In the genomic region with DNA sequence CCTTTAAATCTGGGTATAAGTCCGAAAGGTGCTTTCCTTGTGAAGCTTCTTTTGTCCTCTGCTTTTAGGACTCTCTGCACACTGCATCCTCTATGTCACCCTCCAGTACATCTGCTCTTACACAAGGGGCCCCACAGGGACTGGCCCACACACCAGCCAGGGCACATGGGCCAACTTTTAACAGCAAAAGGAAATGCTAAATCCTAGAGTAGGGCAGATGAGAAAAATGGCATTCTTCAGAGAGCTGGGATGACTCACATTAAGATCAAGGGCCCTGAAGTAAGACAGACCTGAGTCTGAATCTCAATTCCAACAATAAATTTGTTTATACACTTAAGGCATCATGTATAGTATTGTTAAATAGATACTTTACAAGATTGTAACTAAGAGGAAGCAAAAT, we compare ENCODE assay signal across 20 cellular contexts. TPM values are rescaled to one million over a fixed set of nuclear protein-coding genes. Genes with fewer than 3 reads are reported as not detected.
DNase-seq lines count a peak whose midpoint lies in the region; ATAC-seq and TF ChIP-seq lines count a peak whose summit lies in the region.
"Had no signal": no experiment of that assay in that cellular context is flagged by ENCODE, and none has a peak within 500 bp of the region (broad histone marks: within the 10 kb centered on the region; RNA-seq: fewer than 3 reads in every experiment).

No MANE protein-coding gene starts in this region.

- H3F3A ChIP-seq in SK-N-SH (replicated peaks; ENCODE audit: insufficient read depth): peaks cover 32% of the 10 kb centered on the region

- no peak for DNase-seq in activated naive CD4-positive, alpha-beta T cell treated with anti-CD3 and anti-CD28 coated beads, Interleukin-2, amount 10 ng/mL, durations not matched to agents 7 days and 5 days
- no peak for DNase-seq in activated naive CD4-positive, alpha-beta T cell treated with anti-CD3 and anti-CD28 coated beads, Interleukin-2, amount 50 U/mL, for 16 hours
- no peak for DNase-seq in SK-N-SH
- DNase-seq in fibroblast of gingiva (ENCODE audit: low read depth): peak; percentile 81
- DNase-seq in stimulated activated naive B cell treated with anti-CD40 and anti-IgM and Interleukin-4, amounts not matched to agents 10 μg/mL and 1 μg/mL and 100 μg/mL, for 72 hours: no peak
- no peak for DNase-seq in stimulated activated CD4-positive, alpha-beta T cell treated with anti-CD3 and anti-CD28 coated beads, Interleukin-4, amount 100 ng/mL, for 1 hour
- DNase-seq in stimulated activated CD4-positive, alpha-beta T cell treated with anti-CD3 and anti-CD28 coated beads, Interleukin-4, amount 100 ng/mL, for 24 hours: no peak
- DNase-seq: activated CD4-positive, alpha-beta T cell treated with anti-CD3 and anti-CD28 coated beads for 1 hour; activated gamma-delta T cell; CD4-positive, alpha-beta T cell; HFFc6; hypothalamus; NCI-H2081 treated with DMSO at 0.1 percent for 48 hours; NCI-H510A treated with DMSO at 0.1 percent for 48 hours; T-helper 9 cell; uterus had no signal

- H3K79me2 ChIP-seq in SK-N-SH (ENCODE audit: insufficient read depth): no peaks in the 10 kb centered on the region

- H3K36me3 Mint-ChIP-seq in activated naive CD4-positive, alpha-beta T cell treated with anti-CD3 and anti-CD28 coated beads, Interleukin-2, amount 10 ng/mL, durations not matched to agents 7 days and 5 days: peaks cover 50% of the 10 kb centered on the region
- H3K36me3 Mint-ChIP-seq in stimulated activated naive B cell treated with anti-CD40 and anti-IgM and Interleukin-4, amounts not matched to agents 10 μg/mL and 1 μg/mL and 100 μg/mL, for 72 hours: no peaks in the 10 kb centered on the region

- peaks cover 29% of the 10 kb centered on the region for H3K27me3 Mint-ChIP-seq in activated naive CD4-positive, alpha-beta T cell treated with anti-CD3 and anti-CD28 coated beads, Interleukin-2, amount 10 ng/mL, durations not matched to agents 7 days and 5 days
- H3K27me3 Mint-ChIP-seq in stimulated activated naive B cell treated with anti-CD40 and anti-IgM and Interleukin-4, amounts not matched to agents 10 μg/mL and 1 μg/mL and 100 μg/mL, for 72 hours: peaks cover 0 to 5% of the 10 kb centered on the region in 2 donors

- H3K4me3 Mint-ChIP-seq in activated naive CD4-positive, alpha-beta T cell treated with anti-CD3 and anti-CD28 coated beads, Interleukin-2, amount 10 ng/mL, durations not matched to agents 7 days and 5 days: no peak overlapping the region
- no peak overlapping the region for H3K4me3 Mint-ChIP-seq in stimulated activated naive B cell treated with anti-CD40 and anti-IgM and Interleukin-4, amounts not matched to agents 10 μg/mL and 1 μg/mL and 100 μg/mL, for 72 hours
- H3K4me3 Mint-ChIP-seq: CD4-positive, alpha-beta T cell; HFFc6 had no signal

- H3K9ac ChIP-seq in SK-N-SH: no peak overlapping the region

- no peaks in the 10 kb centered on the region for H4K20me1 ChIP-seq in SK-N-SH (ENCODE audit: insufficient read depth)

- H3K27ac ChIP-seq in SK-N-SH (ENCODE audit: low read depth in 2 of 2, low read length in 1 of 2): no peak overlapping the region
- H3K27ac ChIP-seq: ascending aorta, SJSA1, uterus had no signal

- H3K9me2 ChIP-seq in SK-N-SH: no peaks in the 10 kb centered on the region

- no peak for TF ChIP-seq RAD21 in SK-N-SH (IDR thresholded peaks at IDR 0.05; ENCODE audit: low read length)

- POLR2A ChIA-PET in SK-N-SH (lab: Yijun Ruan, JAX): no interaction called here

- no peaks in the 10 kb centered on the region for H3K27me3 ChIP-seq in SK-N-SH (ENCODE audit: insufficient read depth)
- H3K27me3 ChIP-seq: ascending aorta, SJSA1, uterus had no signal

- no peaks in the 10 kb centered on the region for H3K36me3 ChIP-seq in SK-N-SH (replicated peaks in 1 of 2; ENCODE audit: control insufficient read depth in 1 of 2, insufficient read depth in 2 of 2, low read length in 1 of 2)
- H3K36me3 ChIP-seq: ascending aorta, uterus had no signal

- WGBS in SK-N-SH (ENCODE audit: low lambda C conversion rate): 82% methylated on average over 1 of the region's 1 CpG

- TF ChIP-seq POLR2A in GM18505 (IDR thresholded peaks at IDR 0.05; ENCODE audit: borderline replicate concordance, extremely low read depth, insufficient read depth, insufficient read length): no peak

- peak overlapping the region; percentile 43 for H3K27ac Mint-ChIP-seq in activated naive CD4-positive, alpha-beta T cell treated with anti-CD3 and anti-CD28 coated beads, Interleukin-2, amount 10 ng/mL, durations not matched to agents 7 days and 5 days
- H3K27ac Mint-ChIP-seq in stimulated activated naive B cell treated with anti-CD40 and anti-IgM and Interleukin-4, amounts not matched to agents 10 μg/mL and 1 μg/mL and 100 μg/mL, for 72 hours: no peak overlapping the region
- H3K27ac Mint-ChIP-seq: CD4-positive, alpha-beta T cell; HFFc6 had no signal

- H3K4me2 ChIP-seq in SK-N-SH: no peak overlapping the region

- no peak overlapping the region for H3K4me3 ChIP-seq in SK-N-SH (ENCODE audit: low read depth in 2 of 2, low read length in 1 of 2)
- H3K4me3 ChIP-seq: ascending aorta, SJSA1, uterus had no signal

- H3K4me1 Mint-ChIP-seq in activated naive CD4-positive, alpha-beta T cell treated with anti-CD3 and anti-CD28 coated beads, Interleukin-2, amount 10 ng/mL, durations not matched to agents 7 days and 5 days: peaks cover 82% of the 10 kb centered on the region
- H3K4me1 Mint-ChIP-seq in stimulated activated naive B cell treated with anti-CD40 and anti-IgM and Interleukin-4, amounts not matched to agents 10 μg/mL and 1 μg/mL and 100 μg/mL, for 72 hours: peaks cover 16 to 34% of the 10 kb centered on the region in 2 donors

- ATAC-seq in stimulated activated naive B cell treated with anti-CD40 and anti-IgM and Interleukin-4, amounts not matched to agents 10 μg/mL and 1 μg/mL and 100 μg/mL, for 72 hours (replicated peaks): peak; percentile 48 to 59
- ATAC-seq in GM18505 (IDR thresholded peaks at IDR 0.05; ENCODE audit: unreplicated experiment): no peak
- ATAC-seq: HepG2 had no signal

- CTCF ChIA-PET in activated naive CD4-positive, alpha-beta T cell treated with anti-CD3 and anti-CD28 coated beads, Interleukin-2, amount 10 ng/mL, durations not matched to agents 7 days and 5 days (lab: Charles Lee): interaction anchor here (0.7 to 1.0 kb wide), 2 partner anchors 38 to 195 kb away, joined by 3 read pairs; no protein-coding TSS in a partner anchor
- CTCF ChIA-PET in SK-N-SH (lab: Yijun Ruan, JAX): interaction anchor here (0.8 to 6.2 kb wide), 4 partner anchors 11 to 237 kb away, joined by 3 to 23 read pairs (median 10); a partner anchor contains a TSS

- no peaks in the 10 kb centered on the region for H3K9me3 ChIP-seq in SK-N-SH
- H3K9me3 ChIP-seq: ascending aorta, SJSA1, uterus had no signal

- no peak for TF ChIP-seq CTCF in SK-N-SH (IDR thresholded peaks at IDR 0.05)

- no peaks in the 10 kb centered on the region for H3K9me3 Mint-ChIP-seq in activated naive CD4-positive, alpha-beta T cell treated with anti-CD3 and anti-CD28 coated beads, Interleukin-2, amount 10 ng/mL, durations not matched to agents 7 days and 5 days
- H3K9me3 Mint-ChIP-seq in stimulated activated naive B cell treated with anti-CD40 and anti-IgM and Interleukin-4, amounts not matched to agents 10 μg/mL and 1 μg/mL and 100 μg/mL, for 72 hours: no peaks in the 10 kb centered on the region
- H3K9me3 Mint-ChIP-seq: CD4-positive, alpha-beta T cell; HFFc6 had no signal

- H3K4me1 ChIP-seq in SK-N-SH (ENCODE audit: control insufficient read depth in 1 of 2, insufficient read depth in 2 of 2, low read depth in 1 of 2, low read length in 1 of 2): 0 out of 4 replicates have a peak, but pooled peaks cover 0 to 6% of the 10 kb centered on the region in 2 experiments
- H3K4me1 ChIP-seq: ascending aorta, uterus had no signal

- H2AFZ ChIP-seq in SK-N-SH (ENCODE audit: low read depth): no peak overlapping the region

- peak in 1 of 2 experiments; percentile 40; a peak in 1 of 4 replicates for TF ChIP-seq EP300 in SK-N-SH (IDR thresholded peaks at IDR 0.05; ENCODE audit: borderline replicate concordance in 1 of 2, low read depth in 1 of 2, low read length in 1 of 2)

TF ChIP-seq in SK-N-SH, 30 proteins besides CTCF, POLR2A, EP300 and RAD21:
- TF ChIP-seq JUND (IDR thresholded peaks at IDR 0.05): peak; percentile 56
- peak; percentile 74 for TF ChIP-seq TCF12 (IDR thresholded peaks at IDR 0.05)
- 0 out of 2 replicates have a peak, but pooled peaks have one; percentile 13 for TF ChIP-seq TEAD4 (IDR thresholded peaks at IDR 0.05; ENCODE audit: borderline replicate concordance, insufficient read depth)
- TF ChIP-seq, protein P1, sequence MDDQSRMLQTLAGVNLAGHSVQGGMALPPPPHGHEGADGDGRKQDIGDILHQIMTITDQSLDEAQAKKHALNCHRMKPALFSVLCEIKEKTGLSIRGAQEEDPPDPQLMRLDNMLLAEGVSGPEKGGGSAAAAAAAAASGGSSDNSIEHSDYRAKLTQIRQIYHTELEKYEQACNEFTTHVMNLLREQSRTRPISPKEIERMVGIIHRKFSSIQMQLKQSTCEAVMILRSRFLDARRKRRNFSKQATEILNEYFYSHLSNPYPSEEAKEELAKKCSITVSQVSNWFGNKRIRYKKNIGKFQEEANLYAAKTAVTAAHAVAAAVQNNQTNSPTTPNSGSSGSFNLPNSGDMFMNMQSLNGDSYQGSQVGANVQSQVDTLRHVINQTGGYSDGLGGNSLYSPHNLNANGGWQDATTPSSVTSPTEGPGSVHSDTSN (IDR thresholded peaks at IDR 0.05): peak; percentile 63
- TF ChIP-seq YY1 (IDR thresholded peaks at IDR 0.05; ENCODE audit: low read depth): no peak
- peak; percentile 68 for TF ChIP-seq FOSL2 (IDR thresholded peaks at IDR 0.05; ENCODE audit: borderline replicate concordance, low read depth)
- TF ChIP-seq NFIC (IDR thresholded peaks at IDR 0.05; ENCODE audit: borderline replicate concordance): peak; percentile 40; the same call in 1 of the 2 replicates
- no peak for TF ChIP-seq RFX5 (IDR thresholded peaks at IDR 0.05; ENCODE audit: low read length)

RNA-seq across cellular contexts. Expression of a gene that starts 40.3 kb away (rescaled TPM):
- polyA plus RNA-seq in SK-N-SH (2012; rRNA removed): 6.3 and 6.4 TPM in 2 replicates
- 6.8 and 6.9 TPM in 2 replicates for polyA plus RNA-seq in SK-N-SH (2012; cell fraction: cytosol; rRNA removed)
- polyA plus RNA-seq in SK-N-SH (2012; cell fraction: nucleus; rRNA removed): 12.6 and 14.9 TPM in 2 replicates

RNA-seq across cellular contexts. Expression of a gene that starts 54.8 kb away (rescaled TPM):
- 0.25 and 0.44 TPM in 2 replicates for polyA plus RNA-seq in SK-N-SH (2012; rRNA removed)
- 0.43 and 0.45 TPM in 2 replicates for polyA plus RNA-seq in SK-N-SH (2012; cell fraction: cytosol; rRNA removed)
- 0.35 and 1.1 TPM in 2 replicates for polyA plus RNA-seq in SK-N-SH (2012; cell fraction: nucleus; rRNA removed)

RNA-seq across cellular contexts. Expression of a gene that starts 55.2 kb away (rescaled TPM):
- polyA plus RNA-seq in SK-N-SH (2012; rRNA removed): 34.1 and 41.4 TPM in 2 replicates
- polyA plus RNA-seq in SK-N-SH (2012; cell fraction: cytosol; rRNA removed): 28.3 and 35.3 TPM in 2 replicates
- 31.9 and 66.5 TPM in 2 replicates for polyA plus RNA-seq in SK-N-SH (2012; cell fraction: nucleus; rRNA removed)
